14 cellular contexts compared by ENCODE assay signal in genomic region chr1:233282582-233282886, GRCh38. TPM values are rescaled to one million over a fixed set of nuclear protein-coding genes. Genes with fewer than 3 reads are reported as not detected.
DNase-seq lines count a peak whose midpoint lies in the region; ATAC-seq and TF ChIP-seq lines count a peak whose summit lies in the region.
"Had no signal": no experiment of that assay in that cellular context is flagged by ENCODE, and none has a peak within 500 bp of the region (broad histone marks: within the 10 kb centered on the region; RNA-seq: fewer than 3 reads in every experiment).

No MANE protein-coding gene starts in this region.

- H3K27me3 Mint-ChIP-seq in activated CD8-positive, alpha-beta memory T cell treated with anti-CD3 and anti-CD28 coated beads, Interleukin-2, amount 10 ng/mL, durations not matched to agents 7 days and 5 days, result no peaks in the 10 kb centered on the region
- no peaks in the 10 kb centered on the region for H3K27me3 Mint-ChIP-seq in stimulated activated memory B cell treated with anti-CD40 and anti-IgM and Interleukin-4, amounts not matched to agents 10 μg/mL and 1 μg/mL and 100 μg/mL, for 72 hours
- H3K27me3 Mint-ChIP-seq: activated naive CD8-positive, alpha-beta T cell treated with anti-CD3 and anti-CD28 coated beads, Interleukin-2, amount 10 ng/mL, durations not matched to agents 7 days and 5 days had no signal

- ATAC-seq in activated CD8-positive, alpha-beta memory T cell treated with anti-CD3 and anti-CD28 coated beads, Interleukin-2, amount 10 ng/mL, durations not matched to agents 7 days and 5 days, result no peak
- ATAC-seq in HG03159 (IDR thresholded peaks at IDR 0.05; ENCODE audit: unreplicated experiment), result peak; percentile 5
- peak; percentile 40 to 59 for ATAC-seq in activated naive CD4-positive, alpha-beta T cell treated with anti-CD3 and anti-CD28 coated beads, Interleukin-2, amount 50 U/mL, for 72 hours
- ATAC-seq in stimulated activated memory B cell treated with anti-CD40 and anti-IgM and Interleukin-4, amounts not matched to agents 10 μg/mL and 1 μg/mL and 100 μg/mL, for 72 hours, result no peak

- no peak overlapping the region for H3K4me3 ChIP-seq in sigmoid colon
- H3K4me3 ChIP-seq: coronary artery, tibial artery had no signal

- H3K36me3 ChIP-seq in sigmoid colon, result no peaks in the 10 kb centered on the region
- H3K36me3 ChIP-seq: brain microvascular endothelial cell, tibial artery had no signal

- H3K4me1 ChIP-seq in sigmoid colon, result no peaks in the 10 kb centered on the region
- H3K4me1 ChIP-seq: tibial artery had no signal

- TF ChIP-seq CTCF in sigmoid colon (IDR thresholded peaks at IDR 0.05), result no peak

- DNase-seq in activated CD8-positive, alpha-beta memory T cell treated with anti-CD3 and anti-CD28 coated beads, Interleukin-2, amount 10 ng/mL, durations not matched to agents 7 days and 5 days, result no peak
- no peak for DNase-seq in activated CD8-positive, alpha-beta memory T cell treated with anti-CD3 and anti-CD28 coated beads, Interleukin-2, amount 50 U/mL, for 4 hours
- DNase-seq in activated naive CD4-positive, alpha-beta T cell treated with anti-CD3 and anti-CD28 coated beads, Interleukin-2, amount 50 U/mL, for 72 hours (ENCODE audit: low spot score in 2 of 2), result no peak
- DNase-seq in NCI-H2107 (lab: John Stamatoyannopoulos, UW), result no peak
- DNase-seq in sigmoid colon, result no peak
- DNase-seq in ACHN, result no peak
- DNase-seq: activated CD8-positive, alpha-beta memory T cell treated with anti-CD3 and anti-CD28 coated beads for 24 hours; activated naive CD8-positive, alpha-beta T cell treated with anti-CD3 and anti-CD28 coated beads, Interleukin-2, amount 10 ng/mL, durations not matched to agents 7 days and 5 days; DMS79 treated with DMSO at 0.1 percent for 48 hours; tibial artery had no signal

- in situ Hi-C loops in ACHN (cut with HindIII; ENCODE audit: low pct_ligation_motif_present, low pct_unique_long_range_greater_than_20kb, low sequenced_read_pairs), result no loop called here

- TF ChIP-seq EP300 in sigmoid colon (IDR thresholded peaks at IDR 0.05), result no peak

- peak overlapping the region; percentile 25 for H3K27ac Mint-ChIP-seq in activated CD8-positive, alpha-beta memory T cell treated with anti-CD3 and anti-CD28 coated beads, Interleukin-2, amount 10 ng/mL, durations not matched to agents 7 days and 5 days
- H3K27ac Mint-ChIP-seq in activated naive CD4-positive, alpha-beta T cell treated with anti-CD3 and anti-CD28 coated beads, Interleukin-2, amount 50 U/mL, for 72 hours, result peak overlapping the region; percentile 25 to 44
- peak overlapping the region; percentile 29 for H3K27ac Mint-ChIP-seq in stimulated activated memory B cell treated with anti-CD40 and anti-IgM and Interleukin-4, amounts not matched to agents 10 μg/mL and 1 μg/mL and 100 μg/mL, for 72 hours

- WGBS in sigmoid colon, 2 donors, result 78 to 93% methylated on average over 3 of the region's 3 CpGs

- H3K9me3 ChIP-seq in sigmoid colon, result no peaks in the 10 kb centered on the region
- H3K9me3 ChIP-seq: tibial artery had no signal

- CTCF ChIA-PET in activated CD8-positive, alpha-beta memory T cell treated with anti-CD3 and anti-CD28 coated beads, Interleukin-2, amount 10 ng/mL, durations not matched to agents 7 days and 5 days (lab: Charles Lee), result interaction anchor here (1.5 kb wide), 1 partner anchor 14 kb away, joined by 4 read pairs; no protein-coding TSS in a partner anchor

- no peak overlapping the region for H3K27ac ChIP-seq in sigmoid colon
- H3K27ac ChIP-seq: brain microvascular endothelial cell, coronary artery, tibial artery had no signal

- intact Hi-C loops in sigmoid colon (cut with DNase I), result no loop called here

- peak overlapping the region; percentile 7 for H3K4me3 Mint-ChIP-seq in activated CD8-positive, alpha-beta memory T cell treated with anti-CD3 and anti-CD28 coated beads, Interleukin-2, amount 10 ng/mL, durations not matched to agents 7 days and 5 days
- no peak overlapping the region for H3K4me3 Mint-ChIP-seq in stimulated activated memory B cell treated with anti-CD40 and anti-IgM and Interleukin-4, amounts not matched to agents 10 μg/mL and 1 μg/mL and 100 μg/mL, for 72 hours

- peaks cover 33% of the 10 kb centered on the region for H3K36me3 Mint-ChIP-seq in activated CD8-positive, alpha-beta memory T cell treated with anti-CD3 and anti-CD28 coated beads, Interleukin-2, amount 10 ng/mL, durations not matched to agents 7 days and 5 days
- peaks cover 1 to 2% of the 10 kb centered on the region in 2 donors for H3K36me3 Mint-ChIP-seq in activated naive CD4-positive, alpha-beta T cell treated with anti-CD3 and anti-CD28 coated beads, Interleukin-2, amount 50 U/mL, for 72 hours
- peaks cover 14% of the 10 kb centered on the region for H3K36me3 Mint-ChIP-seq in stimulated activated memory B cell treated with anti-CD40 and anti-IgM and Interleukin-4, amounts not matched to agents 10 μg/mL and 1 μg/mL and 100 μg/mL, for 72 hours

- H3K27me3 ChIP-seq in sigmoid colon, result no peaks in the 10 kb centered on the region
- H3K27me3 ChIP-seq: brain microvascular endothelial cell, tibial artery had no signal

- H3K4me1 Mint-ChIP-seq in activated CD8-positive, alpha-beta memory T cell treated with anti-CD3 and anti-CD28 coated beads, Interleukin-2, amount 10 ng/mL, durations not matched to agents 7 days and 5 days, result peaks cover 23% of the 10 kb centered on the region
- H3K4me1 Mint-ChIP-seq in stimulated activated memory B cell treated with anti-CD40 and anti-IgM and Interleukin-4, amounts not matched to agents 10 μg/mL and 1 μg/mL and 100 μg/mL, for 72 hours, result peaks cover 12% of the 10 kb centered on the region

- TF ChIP-seq POLR2A in sigmoid colon (IDR thresholded peaks at IDR 0.05), result no peak

- H3K9me3 Mint-ChIP-seq in activated CD8-positive, alpha-beta memory T cell treated with anti-CD3 and anti-CD28 coated beads, Interleukin-2, amount 10 ng/mL, durations not matched to agents 7 days and 5 days (ENCODE audit: low read depth), result no peaks in the 10 kb centered on the region
- H3K9me3 Mint-ChIP-seq in activated naive CD4-positive, alpha-beta T cell treated with anti-CD3 and anti-CD28 coated beads, Interleukin-2, amount 50 U/mL, for 72 hours, result peaks cover 0 to 2% of the 10 kb centered on the region in 2 donors
- no peaks in the 10 kb centered on the region for H3K9me3 Mint-ChIP-seq in stimulated activated memory B cell treated with anti-CD40 and anti-IgM and Interleukin-4, amounts not matched to agents 10 μg/mL and 1 μg/mL and 100 μg/mL, for 72 hours
- H3K9me3 Mint-ChIP-seq: activated naive CD8-positive, alpha-beta T cell treated with anti-CD3 and anti-CD28 coated beads, Interleukin-2, amount 10 ng/mL, durations not matched to agents 7 days and 5 days had no signal

RNA-seq across cellular contexts. Expression of gene PCNX2, which starts 13.0 kb away (rescaled TPM):
- total RNA-seq in activated CD8-positive, alpha-beta memory T cell treated with anti-CD3 and anti-CD28 coated beads, Interleukin-2, amount 10 ng/mL, durations not matched to agents 7 days and 5 days, result 10 to 100 TPM; 17.6 to 31.7 TPM
- total RNA-seq in activated naive CD4-positive, alpha-beta T cell treated with anti-CD3 and anti-CD28 coated beads, Interleukin-2, amount 50 U/mL, for 72 hours, result 10 to 100 TPM; 11.2 to 26.0 TPM
- 10 to 100 TPM in 1 of 4 donors, 1 to 10 TPM in 3; 2.7 to 13.8 (median 7.0) TPM for total RNA-seq in sigmoid colon
- polyA plus RNA-seq in sigmoid colon, result 1 to 10 TPM; 1.8 to 5.1 (median 2.1) TPM

RNA-seq across cellular contexts. Expression of gene MAP3K21, which starts 45.0 kb away (rescaled TPM):
- total RNA-seq in activated CD8-positive, alpha-beta memory T cell treated with anti-CD3 and anti-CD28 coated beads, Interleukin-2, amount 10 ng/mL, durations not matched to agents 7 days and 5 days, result 1 to 10 TPM; 1.9 to 2.2 TPM
- 1 to 10 TPM; 2.7 to 4.2 TPM for total RNA-seq in activated naive CD4-positive, alpha-beta T cell treated with anti-CD3 and anti-CD28 coated beads, Interleukin-2, amount 50 U/mL, for 72 hours
- under 1 TPM; 0.33 to 0.81 (median 0.63) TPM for total RNA-seq in sigmoid colon
- 1 to 10 TPM; 4.8 to 7.9 (median 5.4) TPM for polyA plus RNA-seq in sigmoid colon

Comparison
In these comparisons a context has a peak if more than half of its experiments do, and no peak if none do; other contexts are left out.
1. ATAC-seq: peak in HG03159 (single experiment) and activated naive CD4-positive, alpha-beta T cell treated with anti-CD3 and anti-CD28 coated beads, Interleukin-2, amount 50 U/mL, for 72 hours (2 of 2); none in activated CD8-positive, alpha-beta memory T cell treated with anti-CD3 and anti-CD28 coated beads, Interleukin-2, amount 10 ng/mL, durations not matched to agents 7 days and 5 days (single experiment) and stimulated activated memory B cell treated with anti-CD40 and anti-IgM and Interleukin-4, amounts not matched to agents 10 μg/mL and 1 μg/mL and 100 μg/mL, for 72 hours (single experiment).
2. Peak in every context shown above with its lines, with median percentiles within 50 percentile points of each other: H3K27ac Mint-ChIP-seq.